In genomic region chr11:116596346-116597260, GRCh38 we compare ENCODE assay signal across 21 cellular contexts.
"Had no signal": no experiment of that assay in that cellular context is flagged by ENCODE, and none has a peak within 500 bp of the region (broad histone marks: within the 10 kb centered on the region; RNA-seq: fewer than 3 reads in every experiment).

No MANE protein-coding gene starts in this region.

- DNase-seq: activated CD4-positive, alpha-beta T cell treated with anti-CD3 and anti-CD28 coated beads for 48 hours; activated CD8-positive, alpha-beta memory T cell treated with anti-CD3 and anti-CD28 coated beads, Interleukin-2, amount 50 U/mL, for 4 hours; activated CD8-positive, alpha-beta T cell treated with anti-CD3 and anti-CD28 coated beads for 36 hours; activated naive CD8-positive, alpha-beta T cell treated with anti-CD3 and anti-CD28 coated beads for 36 hours; activated T-cell treated with anti-CD3 and anti-CD28 coated beads, Interleukin-2, amount 50 U/mL, for 72 hours; amygdala; body of pancreas; cortex of kidney; effector CD8-positive, alpha-beta T cell; foreskin melanocyte; kidney glomerular epithelial cell; mesenchymal stem cell; occipital lobe; right cardiac atrium; small intestine; stimulated activated CD4-positive, alpha-beta T cell treated with anti-CD3 and anti-CD28 coated beads, Interleukin-4, amount 100 ng/mL, for 24 hours; stimulated activated naive CD4-positive, alpha-beta T cell treated with Interleukin-2 at 50 U/mL for 16 hours; T-helper 2 cell; trophoblast cell had no signal

- H3K4me3 Mint-ChIP-seq: activated CD8-positive, alpha-beta T cell treated with anti-CD3 and anti-CD28 coated beads for 36 hours; activated naive CD8-positive, alpha-beta T cell treated with anti-CD3 and anti-CD28 coated beads for 36 hours; activated T-cell treated with anti-CD3 and anti-CD28 coated beads, Interleukin-2, amount 50 U/mL, for 72 hours; central memory CD8-positive, alpha-beta T cell; nephron had no signal

- H3K27ac Mint-ChIP-seq: activated CD8-positive, alpha-beta T cell treated with anti-CD3 and anti-CD28 coated beads for 36 hours; activated naive CD8-positive, alpha-beta T cell treated with anti-CD3 and anti-CD28 coated beads for 36 hours; activated T-cell treated with anti-CD3 and anti-CD28 coated beads, Interleukin-2, amount 50 U/mL, for 72 hours; nephron had no signal

- H3K36me3 Mint-ChIP-seq: activated naive CD8-positive, alpha-beta T cell treated with anti-CD3 and anti-CD28 coated beads for 36 hours had no signal

- ATAC-seq: activated CD8-positive, alpha-beta T cell treated with anti-CD3 and anti-CD28 coated beads for 36 hours; activated T-cell treated with anti-CD3 and anti-CD28 coated beads, Interleukin-2, amount 50 U/mL, for 72 hours; body of pancreas; right cardiac atrium had no signal

- H3K9me3 Mint-ChIP-seq: activated CD8-positive, alpha-beta T cell treated with anti-CD3 and anti-CD28 coated beads for 36 hours; activated naive CD8-positive, alpha-beta T cell treated with anti-CD3 and anti-CD28 coated beads for 36 hours; activated T-cell treated with anti-CD3 and anti-CD28 coated beads, Interleukin-2, amount 50 U/mL, for 72 hours; central memory CD8-positive, alpha-beta T cell; nephron had no signal

- H3K4me1 Mint-ChIP-seq: activated naive CD8-positive, alpha-beta T cell treated with anti-CD3 and anti-CD28 coated beads for 36 hours; central memory CD8-positive, alpha-beta T cell had no signal
